30 cellular contexts compared by ENCODE assay signal in the genomic region with DNA sequence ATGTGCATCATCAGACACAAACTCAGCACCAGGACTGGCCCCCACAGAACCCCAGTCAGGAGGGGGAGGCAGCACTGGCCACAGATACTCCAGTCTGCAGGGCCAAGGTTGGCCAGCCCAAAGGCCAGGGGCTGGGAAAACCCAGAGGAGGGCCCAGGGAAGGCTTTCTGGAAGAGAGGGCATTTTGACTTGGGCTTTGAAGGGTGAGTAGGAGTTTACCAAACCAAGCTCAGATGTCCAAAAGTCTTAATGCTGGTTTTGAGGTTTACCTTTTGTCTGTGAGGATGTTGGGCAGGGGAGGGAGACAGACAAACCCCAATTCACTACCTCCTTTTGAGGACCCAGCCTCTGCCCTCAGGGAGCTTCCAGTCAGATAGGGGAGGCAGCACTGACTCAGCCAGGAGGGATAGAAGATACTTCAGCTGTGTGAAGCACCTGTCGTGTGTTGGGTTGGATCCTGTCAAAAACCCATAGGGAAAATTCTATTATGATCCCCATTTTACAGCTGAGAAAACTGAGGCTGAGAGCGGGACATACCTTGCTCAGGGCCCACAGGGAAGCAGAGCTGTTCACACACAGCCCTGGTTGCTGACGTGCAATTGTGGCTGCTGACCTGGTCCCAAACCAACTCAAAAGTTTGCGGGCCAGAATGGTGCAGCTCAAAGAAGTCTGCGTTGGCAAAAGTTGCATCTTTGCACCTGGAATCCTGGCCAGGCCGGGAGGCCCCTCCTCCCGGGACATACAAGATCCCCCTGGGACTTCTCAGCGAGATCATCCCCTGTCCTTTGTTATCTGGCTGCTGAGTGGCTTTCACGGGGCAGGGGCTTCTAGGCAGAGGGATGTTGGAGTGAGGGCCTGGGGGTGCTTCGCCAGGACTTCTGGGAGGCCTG. TPM values are rescaled to one million over a fixed set of nuclear protein-coding genes. Genes with fewer than 3 reads are reported as not detected.
DNase-seq lines count a peak whose midpoint lies in the region; ATAC-seq and TF ChIP-seq lines count a peak whose summit lies in the region.
"Had no signal": no experiment of that assay in that cellular context is flagged by ENCODE, and none has a peak within 500 bp of the region (broad histone marks: within the 10 kb centered on the region; RNA-seq: fewer than 3 reads in every experiment).

No MANE protein-coding gene starts in this region.

- H4K20me1 ChIP-seq in neural progenitor cell (ENCODE audit: low read depth), result no peaks in the 10 kb centered on the region

- DNase-seq in BE2C (peak; percentile 13), D341Med (ENCODE audit: low spot score) (peak; percentile 65), neural progenitor cell (ENCODE audit: low spot score) (peak; percentile 32), HEK293T (ENCODE audit: extremely low spot score) (no peak)
- DNase-seq in activated naive CD8-positive, alpha-beta T cell treated with anti-CD3 and anti-CD28 coated beads, Interleukin-2, amount 10 ng/mL, durations not matched to agents 7 days and 5 days, result peak; percentile 25
- no peak for DNase-seq in activated CD4-positive, CD25-positive, alpha-beta regulatory T cell (lab: John Stamatoyannopoulos, UW)
- no peak for DNase-seq in activated CD8-positive, alpha-beta memory T cell treated with anti-CD3 and anti-CD28 coated beads, Interleukin-2, amount 50 U/mL, for 48 hours
- DNase-seq: activated CD8-positive, alpha-beta memory T cell treated with anti-CD3 and anti-CD28 coated beads, Interleukin-2, amount 50 U/mL, for 4 hours; activated naive CD4-positive, alpha-beta T cell treated with Interleukin-2 at 50 U/mL for 16 hours; brain microvascular endothelial cell; cerebellar nuclear complex; foreskin keratinocyte; GOT3; heart left ventricle; left ventricle myocardium superior; MV-4-11; naive B cell; NCI-H1436; NCI-H2081; NCI-H748 treated with DMSO at 0.1 percent for 48 hours; nucleus accumbens; psoas muscle; sigmoid colon; stimulated activated CD4-positive, alpha-beta T cell treated with anti-CD3 and anti-CD28 coated beads, Interleukin-15, amount 100 ng/mL, for 24 hours; stimulated activated CD4-positive, alpha-beta T cell treated with anti-CD3 and anti-CD28 coated beads, Interleukin-4, amount 100 ng/mL, for 4 hours; T-cell had no signal

- POLR2A ChIA-PET in activated naive CD8-positive, alpha-beta T cell treated with anti-CD3 and anti-CD28 coated beads, Interleukin-2, amount 10 ng/mL, durations not matched to agents 7 days and 5 days (lab: Charles Lee), result interaction anchor here (0.5 to 1.1 kb wide), 4 partner anchors 75 to 117 kb away, joined by 3 to 8 read pairs (median 4); a partner anchor contains a TSS
- POLR2A ChIA-PET in HEK293T (lab: Yijun Ruan, JAX), result no interaction called here

- H3K9me3 Mint-ChIP-seq in activated naive CD8-positive, alpha-beta T cell treated with anti-CD3 and anti-CD28 coated beads, Interleukin-2, amount 10 ng/mL, durations not matched to agents 7 days and 5 days, result no peaks in the 10 kb centered on the region
- H3K9me3 Mint-ChIP-seq in neural progenitor cell, result no peaks in the 10 kb centered on the region
- H3K9me3 Mint-ChIP-seq: T-cell had no signal

- no peak overlapping the region for H3K4me2 ChIP-seq in neural progenitor cell

- no peaks in the 10 kb centered on the region for H3K36me3 Mint-ChIP-seq in activated naive CD8-positive, alpha-beta T cell treated with anti-CD3 and anti-CD28 coated beads, Interleukin-2, amount 10 ng/mL, durations not matched to agents 7 days and 5 days
- no peaks in the 10 kb centered on the region for H3K36me3 Mint-ChIP-seq in neural progenitor cell
- H3K36me3 Mint-ChIP-seq: naive B cell, T-cell had no signal

- CTCF ChIA-PET in HEK293T (lab: Yijun Ruan, JAX), result interaction anchor here (0.9 to 5.1 kb wide), 3 partner anchors 16 to 21 kb away, joined by 3 to 40 read pairs (median 3); no protein-coding TSS in a partner anchor

- H3K79me2 ChIP-seq in neural progenitor cell (ENCODE audit: low read depth), result no peaks in the 10 kb centered on the region

- H3K27ac ChIP-seq in neural progenitor cell, result no peak overlapping the region
- H3K27ac ChIP-seq: brain microvascular endothelial cell, foreskin keratinocyte, heart left ventricle, psoas muscle, sigmoid colon, SJCRH30, tibial nerve had no signal

- H3K4me3 ChIP-seq in BE2C (ENCODE audit: low read depth, low read length) (no peak overlapping the region), neural progenitor cell (no peak overlapping the region)
- H3K4me3 ChIP-seq: heart left ventricle, psoas muscle, sigmoid colon, SJCRH30, tibial nerve had no signal

- no peaks in the 10 kb centered on the region for H3K27me3 ChIP-seq in BE2C
- H3K27me3 ChIP-seq in neural progenitor cell, result no peaks in the 10 kb centered on the region

- H3K4me3 Mint-ChIP-seq in activated naive CD8-positive, alpha-beta T cell treated with anti-CD3 and anti-CD28 coated beads, Interleukin-2, amount 10 ng/mL, durations not matched to agents 7 days and 5 days, result no peak overlapping the region
- H3K4me3 Mint-ChIP-seq in neural progenitor cell, result no peak overlapping the region
- H3K4me3 Mint-ChIP-seq: activated T-helper 1 cell treated with anti-CD3 and anti-CD28 coated beads, Interleukin-12 subunit alpha, Interleukin-12 subunit beta, Interleukin-2, Interleukin-4 antibody, amounts not matched to agents 30 ng/mL and 10 ng/mL and 1 ng/mL, durations not matched to agents 14 hours and 24 hours and 36 hours; naive B cell; T-cell had no signal

- H3K9me3 ChIP-seq in BE2C (no peaks in the 10 kb centered on the region), neural progenitor cell (ENCODE audit: low read depth) (no peaks in the 10 kb centered on the region)
- H3K9me3 ChIP-seq: heart left ventricle, psoas muscle, sigmoid colon, SJCRH30 had no signal

- H3K36me3 ChIP-seq in BE2C, result no peaks in the 10 kb centered on the region
- no peaks in the 10 kb centered on the region for H3K36me3 ChIP-seq in neural progenitor cell
- H3K36me3 ChIP-seq: brain microvascular endothelial cell, heart left ventricle, sigmoid colon, SJCRH30, tibial nerve had no signal

- H3K27ac Mint-ChIP-seq in activated naive CD8-positive, alpha-beta T cell treated with anti-CD3 and anti-CD28 coated beads, Interleukin-2, amount 10 ng/mL, durations not matched to agents 7 days and 5 days, result no peak overlapping the region
- H3K27ac Mint-ChIP-seq in neural progenitor cell, result no peak overlapping the region
- H3K27ac Mint-ChIP-seq: activated T-helper 1 cell treated with anti-CD3 and anti-CD28 coated beads, Interleukin-12 subunit alpha, Interleukin-12 subunit beta, Interleukin-2, Interleukin-4 antibody, amounts not matched to agents 30 ng/mL and 10 ng/mL and 1 ng/mL, durations not matched to agents 14 hours and 24 hours and 36 hours; T-cell had no signal

- H3K27me3 Mint-ChIP-seq in activated naive CD8-positive, alpha-beta T cell treated with anti-CD3 and anti-CD28 coated beads, Interleukin-2, amount 10 ng/mL, durations not matched to agents 7 days and 5 days, result no peaks in the 10 kb centered on the region
- peaks cover 13% of the 10 kb centered on the region for H3K27me3 Mint-ChIP-seq in neural progenitor cell (ENCODE audit: insufficient read depth, low read depth)
- H3K27me3 Mint-ChIP-seq: T-cell had no signal

- no peak overlapping the region for H2AFZ ChIP-seq in neural progenitor cell (replicated peaks)

- peaks cover 12% of the 10 kb centered on the region for H3F3A ChIP-seq in neural progenitor cell (ENCODE audit: low read depth)

- TF ChIP-seq CTCF in BE2C (IDR thresholded peaks at IDR 0.05; ENCODE audit: low read depth, low read length) (no peak), neural progenitor cell (IDR thresholded peaks at IDR 0.05) (no peak)

- no peak for ATAC-seq in activated naive CD8-positive, alpha-beta T cell treated with anti-CD3 and anti-CD28 coated beads, Interleukin-2, amount 10 ng/mL, durations not matched to agents 7 days and 5 days (ENCODE audit: low read depth)
- ATAC-seq: esophagus mucosa, heart left ventricle, left ventricle myocardium superior, T-cell had no signal

- no peak overlapping the region for H3K9ac ChIP-seq in neural progenitor cell

- peaks cover 3% of the 10 kb centered on the region for H3K4me1 Mint-ChIP-seq in activated naive CD8-positive, alpha-beta T cell treated with anti-CD3 and anti-CD28 coated beads, Interleukin-2, amount 10 ng/mL, durations not matched to agents 7 days and 5 days
- H3K4me1 Mint-ChIP-seq in neural progenitor cell, result peaks cover 4% of the 10 kb centered on the region

- H3K4me1 ChIP-seq in BE2C (no peaks in the 10 kb centered on the region), neural progenitor cell (no peaks in the 10 kb centered on the region)
- H3K4me1 ChIP-seq: foreskin keratinocyte, psoas muscle, sigmoid colon, SJCRH30 had no signal

TF ChIP-seq in HEK293T, 16 proteins besides CTCF, POLR2A, EP300 and RAD21 (continues in another document):
- no peak for TF ChIP-seq ZNF384 (IDR thresholded peaks at IDR 0.05)
- TF ChIP-seq TARDBP (IDR thresholded peaks at IDR 0.05), result no peak
- TF ChIP-seq LEF1 (IDR thresholded peaks at IDR 0.05; ENCODE audit: borderline replicate concordance), result no peak
- no peak for TF ChIP-seq HDGF (IDR thresholded peaks at IDR 0.05; ENCODE audit: borderline replicate concordance)
- no peak for TF ChIP-seq ELF4 (IDR thresholded peaks at IDR 0.05)
- no peak for TF ChIP-seq FOXM1 (IDR thresholded peaks at IDR 0.05; ENCODE audit: borderline replicate concordance)
- TF ChIP-seq CTBP1 (IDR thresholded peaks at IDR 0.05; ENCODE audit: borderline replicate concordance), result no peak
- TF ChIP-seq L3MBTL2 (conservative IDR thresholded peaks at IDR 0.05), result no peak
- no peak for TF ChIP-seq SUZ12 (IDR thresholded peaks at IDR 0.05)
- no peak for TF ChIP-seq BHLHE40 (IDR thresholded peaks at IDR 0.05; ENCODE audit: borderline replicate concordance)

RNA-seq across cellular contexts. Expression of a gene that starts 13.2 kb away (rescaled TPM):
- polyA plus RNA-seq in BE2C (2012; ENCODE audit: insufficient read depth, insufficient read length, low read depth), result not detected
- total RNA-seq in activated naive CD8-positive, alpha-beta T cell treated with anti-CD3 and anti-CD28 coated beads, Interleukin-2, amount 10 ng/mL, durations not matched to agents 7 days and 5 days, result under 1 TPM; 0.11 to 0.14 TPM
- total RNA-seq in neural progenitor cell (ENCODE audit: low replicate concordance), result 1.0 and 3.3 TPM in 2 replicates
- total RNA-seq: esophagus mucosa, psoas muscle had no signal

RNA-seq across cellular contexts. Expression of a gene that starts 22.5 kb away (rescaled TPM):
- polyA plus RNA-seq in BE2C (2012; ENCODE audit: insufficient read depth, insufficient read length, low read depth), result 2.4 TPM
- total RNA-seq in activated naive CD8-positive, alpha-beta T cell treated with anti-CD3 and anti-CD28 coated beads, Interleukin-2, amount 10 ng/mL, durations not matched to agents 7 days and 5 days, result 10 to 100 TPM; 11.7 to 11.9 TPM
- total RNA-seq in neural progenitor cell (ENCODE audit: low replicate concordance), result 2.6 and 5.1 TPM in 2 replicates

RNA-seq across cellular contexts. Expression of a gene that starts 35.2 kb away (rescaled TPM):
- polyA plus RNA-seq in BE2C (2012; ENCODE audit: insufficient read depth, insufficient read length, low read depth), result 1,465 TPM
- total RNA-seq in activated naive CD8-positive, alpha-beta T cell treated with anti-CD3 and anti-CD28 coated beads, Interleukin-2, amount 10 ng/mL, durations not matched to agents 7 days and 5 days, result 100 to 1,000 TPM; 306 to 336 TPM
- total RNA-seq in neural progenitor cell (ENCODE audit: low replicate concordance), result 78.6 and 108 TPM in 2 replicates

RNA-seq across cellular contexts. Expression of a gene that starts 35.9 kb away (rescaled TPM):
- 1.5 TPM for polyA plus RNA-seq in BE2C (2012; ENCODE audit: insufficient read depth, insufficient read length, low read depth)
- 1 to 10 TPM; 5.8 to 6.5 TPM for total RNA-seq in activated naive CD8-positive, alpha-beta T cell treated with anti-CD3 and anti-CD28 coated beads, Interleukin-2, amount 10 ng/mL, durations not matched to agents 7 days and 5 days
- total RNA-seq in neural progenitor cell (ENCODE audit: low replicate concordance), result 4.6 and 7.0 TPM in 2 replicates

Comparison
In these comparisons a context has a peak if more than half of its experiments do, and no peak if none do; other contexts are left out.
1. DNase-seq: peak in BE2C (single experiment), D341Med (single experiment), activated naive CD8-positive, alpha-beta T cell treated with anti-CD3 and anti-CD28 coated beads, Interleukin-2, amount 10 ng/mL, durations not matched to agents 7 days and 5 days (single experiment) and neural progenitor cell (single experiment); none in HEK293T (single experiment), activated CD4-positive, CD25-positive, alpha-beta regulatory T cell (0 of 4) and activated CD8-positive, alpha-beta memory T cell treated with anti-CD3 and anti-CD28 coated beads, Interleukin-2, amount 50 U/mL, for 48 hours (single experiment).